In the genomic region with DNA sequence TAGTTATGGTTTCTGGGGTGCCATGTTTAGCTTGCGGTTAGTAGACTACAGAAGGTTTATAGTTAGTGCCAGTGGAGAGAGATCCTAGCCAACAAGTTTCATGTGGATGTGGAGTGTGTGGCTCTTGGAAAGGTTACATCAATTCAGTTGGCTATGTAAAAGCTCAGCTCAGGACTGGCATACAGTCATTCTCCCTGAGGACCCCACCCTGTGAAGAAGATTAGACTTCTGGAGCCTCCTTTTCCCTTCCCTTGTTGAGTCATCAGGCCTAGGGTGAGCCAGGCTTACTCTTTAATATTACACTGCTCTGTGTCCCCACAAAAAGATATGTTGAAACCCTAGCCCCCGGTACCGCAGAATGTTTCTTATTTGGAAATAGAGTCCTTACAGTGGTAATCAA, we compare ENCODE assay signal across 1 cellular context.
TF ChIP-seq lines count a peak whose summit lies in the region.

No MANE protein-coding gene starts in this region.

TF ChIP-seq in IMR-90, 13 proteins besides CTCF, POLR2A, EP300 and RAD21:
- TF ChIP-seq, protein P1, sequence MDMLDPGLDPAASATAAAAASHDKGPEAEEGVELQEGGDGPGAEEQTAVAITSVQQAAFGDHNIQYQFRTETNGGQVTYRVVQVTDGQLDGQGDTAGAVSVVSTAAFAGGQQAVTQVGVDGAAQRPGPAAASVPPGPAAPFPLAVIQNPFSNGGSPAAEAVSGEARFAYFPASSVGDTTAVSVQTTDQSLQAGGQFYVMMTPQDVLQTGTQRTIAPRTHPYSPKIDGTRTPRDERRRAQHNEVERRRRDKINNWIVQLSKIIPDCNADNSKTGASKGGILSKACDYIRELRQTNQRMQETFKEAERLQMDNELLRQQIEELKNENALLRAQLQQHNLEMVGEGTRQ (IDR thresholded peaks at IDR 0.05; ENCODE audit: low read depth, low read length) = no peak
- no peak for TF ChIP-seq CEBPB (IDR thresholded peaks at IDR 0.05; ENCODE audit: low read depth, low read length)
- no peak for TF ChIP-seq MXI1 (IDR thresholded peaks at IDR 0.05; ENCODE audit: borderline replicate concordance, low read depth, low read length)
- TF ChIP-seq NFE2L2 (IDR thresholded peaks at IDR 0.05; ENCODE audit: low read depth, low read length) = no peak
- no peak for TF ChIP-seq MAFK (IDR thresholded peaks at IDR 0.05; ENCODE audit: low read depth, low read length)
- TF ChIP-seq BHLHE40 (IDR thresholded peaks at IDR 0.05; ENCODE audit: low read depth, low read length) = no peak
- TF ChIP-seq SMC3 (IDR thresholded peaks at IDR 0.05; ENCODE audit: low read depth, low read length) = no peak
- no peak for TF ChIP-seq FOS (IDR thresholded peaks at IDR 0.05; ENCODE audit: low read depth, low read length)
- TF ChIP-seq MAZ (IDR thresholded peaks at IDR 0.05; ENCODE audit: borderline replicate concordance, low read depth, low read length) = no peak
- TF ChIP-seq, protein P2, sequence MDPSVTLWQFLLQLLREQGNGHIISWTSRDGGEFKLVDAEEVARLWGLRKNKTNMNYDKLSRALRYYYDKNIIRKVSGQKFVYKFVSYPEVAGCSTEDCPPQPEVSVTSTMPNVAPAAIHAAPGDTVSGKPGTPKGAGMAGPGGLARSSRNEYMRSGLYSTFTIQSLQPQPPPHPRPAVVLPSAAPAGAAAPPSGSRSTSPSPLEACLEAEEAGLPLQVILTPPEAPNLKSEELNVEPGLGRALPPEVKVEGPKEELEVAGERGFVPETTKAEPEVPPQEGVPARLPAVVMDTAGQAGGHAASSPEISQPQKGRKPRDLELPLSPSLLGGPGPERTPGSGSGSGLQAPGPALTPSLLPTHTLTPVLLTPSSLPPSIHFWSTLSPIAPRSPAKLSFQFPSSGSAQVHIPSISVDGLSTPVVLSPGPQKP (IDR thresholded peaks at IDR 0.05; ENCODE audit: borderline replicate concordance, low read depth, low read length) = no peak
- no peak for TF ChIP-seq RCOR1 (IDR thresholded peaks at IDR 0.05; ENCODE audit: insufficient replicate concordance, low read length)
- no peak for TF ChIP-seq CHD1 (IDR thresholded peaks at IDR 0.05; ENCODE audit: low read depth, low read length)
- no peak for TF ChIP-seq RFX5 (IDR thresholded peaks at IDR 0.05; ENCODE audit: low read depth, low read length)
